ENCODE assay signal across 10 cellular contexts in the genomic region with DNA sequence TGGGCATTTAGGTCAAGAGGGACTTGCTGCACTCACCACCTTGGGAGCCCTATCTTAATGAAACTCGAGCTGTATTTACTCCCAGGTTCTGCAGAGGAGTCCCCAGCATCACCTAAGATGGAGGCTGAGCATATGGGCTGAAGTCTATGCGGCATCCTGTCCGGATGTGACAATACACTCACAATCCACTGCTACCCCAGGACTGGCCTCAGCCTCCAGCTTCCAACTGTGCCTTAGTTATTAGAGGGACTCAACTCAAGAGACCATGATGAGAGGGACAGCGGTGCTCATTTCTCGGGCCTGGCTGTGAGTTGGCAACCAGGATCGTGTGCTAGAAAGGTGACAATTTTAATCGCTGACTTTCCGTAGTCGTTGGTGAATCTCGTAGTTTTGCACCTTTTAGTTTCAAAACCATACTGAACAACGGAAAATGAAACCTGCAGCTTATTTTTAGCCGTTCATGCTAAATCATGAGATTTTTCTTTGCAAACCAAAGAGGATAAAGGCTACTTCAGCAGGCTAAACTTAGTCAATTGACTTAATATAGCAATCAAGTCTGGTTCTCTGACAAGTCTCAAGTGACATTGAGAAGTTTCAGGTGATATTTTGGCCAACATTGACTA. TPM values are rescaled to one million over a fixed set of nuclear protein-coding genes. Genes with fewer than 3 reads are reported as not detected.
A peak's percentile ranks its signal among the peaks of the same experiment; 100 is the strongest.
DNase-seq lines count a peak whose midpoint lies in the region; ATAC-seq and TF ChIP-seq lines count a peak whose summit lies in the region.
"Had no signal": no experiment of that assay in that cellular context is flagged by ENCODE, and none has a peak within 500 bp of the region (broad histone marks: within the 10 kb centered on the region; RNA-seq: fewer than 3 reads in every experiment).

No MANE protein-coding gene starts in this region.

- no peak for TF ChIP-seq CTCF in osteocyte (IDR thresholded peaks at IDR 0.05)
- TF ChIP-seq CTCF in endothelial cell (IDR thresholded peaks at IDR 0.05; ENCODE audit: unreplicated experiment), result no peak

- H2BK15ac ChIP-seq in mesenchymal stem cell (ENCODE audit: low read depth, poor library complexity, severe bottlenecking), result no peak overlapping the region

- H3K27ac ChIP-seq in mesenchymal stem cell (ENCODE audit: low read length, poor library complexity, severe bottlenecking), result no peak overlapping the region

- H2BK5ac ChIP-seq in mesenchymal stem cell (ENCODE audit: low read depth, low read length, poor library complexity, severe bottlenecking), result no peak overlapping the region

- peaks cover 39% of the 10 kb centered on the region for H3K79me1 ChIP-seq in mesenchymal stem cell (replicated peaks; ENCODE audit: low read length, poor library complexity, severe bottlenecking)

- peaks cover 23 to 93% of the 10 kb centered on the region in 2 experiments for H3K36me3 ChIP-seq in mesenchymal stem cell (ENCODE audit: control insufficient read depth in 1 of 2, insufficient read depth in 2 of 2, low read depth in 1 of 2, low read length in 2 of 2)

- no peak overlapping the region for H3K14ac ChIP-seq in mesenchymal stem cell (ENCODE audit: low read length in 2 of 2)

- H3K4me3 Mint-ChIP-seq in osteocyte (ENCODE audit: unreplicated experiment), result no peak overlapping the region
- H3K4me3 Mint-ChIP-seq in endothelial cell (ENCODE audit: unreplicated experiment), result no peak overlapping the region

- H3K4me1 Mint-ChIP-seq in osteocyte (ENCODE audit: unreplicated experiment), result peaks cover 22% of the 10 kb centered on the region
- H3K4me1 Mint-ChIP-seq in endothelial cell (ENCODE audit: unreplicated experiment), result peaks cover 3% of the 10 kb centered on the region

- DNase-seq in mesenchymal stem cell (no peak), inferior parietal cortex (ENCODE audit: extremely low spot score) (no peak), ecto neural progenitor cell (ENCODE audit: low spot score) (no peak), osteocyte (ENCODE audit: extremely low spot score, unreplicated experiment) (no peak), endothelial cell (ENCODE audit: low spot score) (no peak)
- DNase-seq: cerebellar nuclear complex had no signal

- peaks cover 8% of the 10 kb centered on the region for H3K4me1 ChIP-seq in mesenchymal stem cell (ENCODE audit: control insufficient read depth, insufficient read depth, low read depth, low read length)

- no peak overlapping the region for H3K18ac ChIP-seq in mesenchymal stem cell (ENCODE audit: low read depth in 1 of 2, low read length in 2 of 2)

- no peak overlapping the region for H2AK5ac ChIP-seq in mesenchymal stem cell (ENCODE audit: low read length, severe bottlenecking)

- H3K23ac ChIP-seq in mesenchymal stem cell (ENCODE audit: low read length in 2 of 2), result no peak overlapping the region

- H2BK12ac ChIP-seq in mesenchymal stem cell (ENCODE audit: low read length in 2 of 2), result no peak overlapping the region

- peak overlapping the region; percentile 14 for H4K8ac ChIP-seq in mesenchymal stem cell (ENCODE audit: low read length)

- no peak overlapping the region for H3K4me3 ChIP-seq in mesenchymal stem cell (ENCODE audit: insufficient read depth in 1 of 2, low read depth in 1 of 2, low read length in 2 of 2)

- H3K27me3 Mint-ChIP-seq in osteocyte (ENCODE audit: unreplicated experiment) (no peaks in the 10 kb centered on the region), endothelial cell (ENCODE audit: unreplicated experiment) (peaks cover 7% of the 10 kb centered on the region)

- H2AFZ ChIP-seq in mesenchymal stem cell (ENCODE audit: low read depth, low read length), result no peak overlapping the region

- H3K4ac ChIP-seq in mesenchymal stem cell (ENCODE audit: low read depth in 1 of 2, low read length in 2 of 2), result no peak overlapping the region

- H3K4me2 ChIP-seq in mesenchymal stem cell (ENCODE audit: low read length, poor library complexity, severe bottlenecking), result no peak overlapping the region

- ATAC-seq in GM18873 (IDR thresholded peaks at IDR 0.05; ENCODE audit: low FRiP score, unreplicated experiment) (peak; percentile 38), GM21723 (IDR thresholded peaks at IDR 0.05; ENCODE audit: unreplicated experiment) (peak; percentile 60), HG03575 (IDR thresholded peaks at IDR 0.05; ENCODE audit: extremely low read depth, insufficient number of reproducible peaks, low FRiP score, unreplicated experiment) (peak; percentile 31)
- ATAC-seq: Right ventricle myocardium inferior had no signal

- H3K9me3 ChIP-seq in mesenchymal stem cell (ENCODE audit: control insufficient read depth, low read length), result no peaks in the 10 kb centered on the region

- H3K27me3 ChIP-seq in mesenchymal stem cell (ENCODE audit: control insufficient read depth in 1 of 2, insufficient read depth in 1 of 2, low read length in 2 of 2), result no peaks in the 10 kb centered on the region

- H3K9me3 Mint-ChIP-seq in osteocyte (ENCODE audit: unreplicated experiment), result no peaks in the 10 kb centered on the region
- H3K9me3 Mint-ChIP-seq in endothelial cell (ENCODE audit: unreplicated experiment), result no peaks in the 10 kb centered on the region

- H3K36me3 Mint-ChIP-seq in osteocyte (ENCODE audit: unreplicated experiment) (peaks cover 9% of the 10 kb centered on the region), endothelial cell (ENCODE audit: low read depth, unreplicated experiment) (peaks cover 4% of the 10 kb centered on the region)

- no peak overlapping the region for H2BK120ac ChIP-seq in mesenchymal stem cell (ENCODE audit: low read depth, low read length)

- 92% methylated on average over 12 of the region's 12 CpGs for WGBS in mesenchymal stem cell

- no peak overlapping the region for H3K27ac Mint-ChIP-seq in osteocyte (ENCODE audit: unreplicated experiment)
- H3K27ac Mint-ChIP-seq in endothelial cell (ENCODE audit: unreplicated experiment), result no peak overlapping the region

- H3K9ac ChIP-seq in mesenchymal stem cell (ENCODE audit: low read length), result no peak overlapping the region

- no peak overlapping the region for H4K91ac ChIP-seq in mesenchymal stem cell (ENCODE audit: low read length)

RNA-seq across cellular contexts. Expression of a gene that starts 11.1 kb away (rescaled TPM):
- 42.0 TPM for polyA plus RNA-seq in mesenchymal stem cell (2013, experiment 1 of 2)
- polyA plus RNA-seq in mesenchymal stem cell (2013, experiment 2 of 2), result 39.5 TPM
- total RNA-seq in osteocyte (41.8 and 43.9 TPM in 2 replicates), endothelial cell (ENCODE audit: unreplicated experiment) (22.5 TPM)
